In the genomic region with DNA sequence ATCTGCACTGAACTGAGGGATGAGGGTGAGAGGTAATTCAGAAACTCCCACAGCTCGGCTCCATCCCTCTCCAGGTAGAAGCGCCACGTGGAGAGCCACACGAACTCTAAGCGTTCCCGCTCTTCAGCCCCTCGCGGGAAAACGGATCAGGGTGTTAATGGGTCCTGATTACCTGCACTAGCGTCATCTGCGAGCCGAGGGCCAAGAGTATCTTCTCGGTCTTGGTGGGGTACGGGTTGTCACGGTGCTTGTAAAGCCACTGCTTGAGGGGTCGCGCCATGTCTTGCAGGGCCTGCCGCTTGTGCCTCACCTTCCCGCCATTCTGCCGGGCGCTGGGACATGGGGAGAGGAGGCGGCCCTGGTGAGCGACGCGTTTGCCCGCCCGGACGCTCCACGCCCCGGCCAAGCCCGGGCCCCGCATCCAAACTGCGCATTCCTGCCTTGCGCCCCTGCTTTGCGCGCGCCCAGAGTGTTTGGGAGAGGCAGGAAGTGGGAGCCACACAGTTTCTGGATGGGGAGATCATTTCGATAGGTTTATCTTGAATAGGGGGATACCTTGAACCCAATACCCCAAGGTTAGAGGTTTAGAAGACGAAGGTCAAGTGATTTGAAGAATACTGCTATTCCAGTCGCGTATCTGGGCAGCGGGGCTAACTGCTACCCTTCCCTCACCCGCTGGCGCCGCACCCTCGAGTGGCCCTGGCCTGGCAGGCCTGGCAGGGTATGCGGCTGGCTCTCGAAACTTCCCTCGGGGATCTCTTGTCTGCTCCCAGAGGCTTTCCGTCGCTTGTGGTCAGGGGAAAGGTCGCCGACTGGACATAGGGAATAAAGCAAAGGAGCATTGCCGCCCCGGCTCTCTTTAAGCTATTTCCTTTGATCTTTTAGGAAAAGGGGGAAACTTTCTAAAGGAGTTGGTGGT, we compare ENCODE assay signal across 8 cellular contexts. TPM values are rescaled to one million over a fixed set of nuclear protein-coding genes. Genes with fewer than 3 reads are reported as not detected.
DNase-seq lines count a peak whose midpoint lies in the region; ATAC-seq and TF ChIP-seq lines count a peak whose summit lies in the region.

No MANE protein-coding gene starts in this region.

- H3K27me3 ChIP-seq in ACC112 (ENCODE audit: insufficient read depth, low read length), result peaks cover 54% of the 10 kb centered on the region
- H3K27me3 ChIP-seq in PC-3 (ENCODE audit: low read length), result peaks cover 16% of the 10 kb centered on the region
- peaks cover 85% of the 10 kb centered on the region for H3K27me3 ChIP-seq in endodermal cell (ENCODE audit: control insufficient read depth, insufficient read depth, low read length, poor library complexity, severe bottlenecking)

- H3F3A ChIP-seq in PC-3 (ENCODE audit: low read length, unreplicated experiment), result no peaks in the 10 kb centered on the region

- H3K4me3 Mint-ChIP-seq in endodermal cell, result peak overlapping the region; percentile 60
- peak overlapping the region; percentile 77 to 86 (median 84) for H3K4me3 Mint-ChIP-seq in nephron

- BruUV-seq in PC-3 (replicated peaks; lab: Mats Ljungman, UMichigan), result TSS peak; percentile 7

- CTCF ChIA-PET in PC-3 (lab: Charles Lee), result interaction anchor here (0.6 kb wide), 2 partner anchors 83 to 313 kb away, joined by 3 to 4 read pairs; no protein-coding TSS in a partner anchor

- H3K36me3 ChIP-seq in ACC112 (ENCODE audit: insufficient read depth, low read length) (no peaks in the 10 kb centered on the region), PC-3 (ENCODE audit: low read depth, low read length) (no peaks in the 10 kb centered on the region), endodermal cell (ENCODE audit: control insufficient read depth, insufficient read depth, low read length) (no peaks in the 10 kb centered on the region)

- intact Hi-C loops in PC-3 (cut with micrococcal nuclease), result loop anchor here (5.0 kb wide), 2 partner anchors 396 to 501 kb away; no protein-coding TSS in a partner anchor

- H3K9me3 ChIP-seq in PC-3 (ENCODE audit: low read length) (no peaks in the 10 kb centered on the region), endodermal cell (ENCODE audit: control insufficient read depth, low read length) (no peaks in the 10 kb centered on the region)

- H3K4me1 ChIP-seq in ACC112 (ENCODE audit: control insufficient read depth, insufficient read depth, low read length, unreplicated experiment) (peaks cover 9% of the 10 kb centered on the region), PC-3 (ENCODE audit: insufficient read depth, low read length) (peaks cover 16% of the 10 kb centered on the region; the same call in 1 of the 2 replicates), endodermal cell (ENCODE audit: control insufficient read depth, insufficient read depth, low read length) (peaks cover 3% of the 10 kb centered on the region)

- POLR2A ChIA-PET in PC-3 (lab: Charles Lee; ENCODE audit: unreplicated experiment), result interaction anchor here (0.6 kb wide), 1 partner anchor 372 kb away, joined by 5 read pairs; no protein-coding TSS in a partner anchor

- H4K20me1 ChIP-seq in PC-3 (ENCODE audit: low read length), result no peaks in the 10 kb centered on the region

- H3K27ac Mint-ChIP-seq in endodermal cell (no peak overlapping the region), nephron (no peak overlapping the region)

- no peaks in the 10 kb centered on the region for H3K9me3 Mint-ChIP-seq in endodermal cell
- no peaks in the 10 kb centered on the region for H3K9me3 Mint-ChIP-seq in nephron

- H3K27me3 Mint-ChIP-seq in endodermal cell (ENCODE audit: insufficient read depth), result peaks cover 60% of the 10 kb centered on the region
- H3K27me3 Mint-ChIP-seq in nephron (ENCODE audit: low read depth), result peaks cover 83% of the 10 kb centered on the region

- no peak overlapping the region for H3K9ac ChIP-seq in PC-3 (ENCODE audit: low read length)
- no peak overlapping the region for H3K9ac ChIP-seq in endodermal cell (ENCODE audit: extremely low read depth, low read length, poor library complexity, severe bottlenecking)

- peak overlapping the region; percentile 44 for H2AFZ ChIP-seq in ACC112 (ENCODE audit: low read length, unreplicated experiment)
- H2AFZ ChIP-seq in PC-3 (ENCODE audit: low read length), result peak overlapping the region; percentile 91; the same call in 1 of the 2 replicates

- no peaks in the 10 kb centered on the region for H3K9me2 ChIP-seq in PC-3 (replicated peaks; ENCODE audit: low read length)

- H3K4me3 ChIP-seq in ACC112 (ENCODE audit: low read depth, low read length) (peak overlapping the region; percentile 76; the same call in 1 of the 2 replicates), PC-3 (ENCODE audit: low read length) (peak overlapping the region; percentile 86), endodermal cell (ENCODE audit: low read length) (peak overlapping the region; percentile 79)

- H3K36me3 Mint-ChIP-seq in endodermal cell (ENCODE audit: low read depth) (no peaks in the 10 kb centered on the region), nephron (ENCODE audit: low read depth) (no peaks in the 10 kb centered on the region)

- peaks cover 14% of the 10 kb centered on the region for H3K4me1 Mint-ChIP-seq in endodermal cell
- peaks cover 22% of the 10 kb centered on the region for H3K4me1 Mint-ChIP-seq in nephron

- H3K79me2 ChIP-seq in ACC112 (ENCODE audit: control insufficient read depth, insufficient read depth, low read length, unreplicated experiment) (no peaks in the 10 kb centered on the region), PC-3 (ENCODE audit: low read length) (no peaks in the 10 kb centered on the region)

- WGBS in endodermal cell (ENCODE audit: insufficient coverage in 1 of 2, insufficient read length in 1 of 2), 2 experiments, result 16 to 21% methylated on average over 27 to 55 of the region's 55 CpGs

- no peak for TF ChIP-seq CTCF in PC-3 (conservative IDR thresholded peaks at IDR 0.05; ENCODE audit: low read depth, low read length)
- TF ChIP-seq CTCF in endodermal cell (conservative IDR thresholded peaks at IDR 0.05), result no peak
- no peak for TF ChIP-seq CTCF in nephron (IDR thresholded peaks at IDR 0.05; ENCODE audit: unreplicated experiment in 3 of 3)

- ATAC-seq in PC-3 (no peak), GM19023 (IDR thresholded peaks at IDR 0.05; ENCODE audit: unreplicated experiment) (no peak), GM18511 (IDR thresholded peaks at IDR 0.05; ENCODE audit: unreplicated experiment) (no peak), GM19455 (IDR thresholded peaks at IDR 0.05; ENCODE audit: unreplicated experiment) (no peak)

- H3K27ac ChIP-seq in ACC112 (ENCODE audit: low read depth, low read length) (no peak overlapping the region), PC-3 (ENCODE audit: low read length) (no peak overlapping the region), endodermal cell (ENCODE audit: low read depth, low read length) (no peak overlapping the region)

- no peak for DNase-seq in PC-3
- peak; percentile 70 for DNase-seq in endodermal cell
- DNase-seq in SHP77 (lab: John Stamatoyannopoulos, UW), result no peak

- peak overlapping the region; percentile 99 for H3K4me2 ChIP-seq in PC-3 (ENCODE audit: low read length)

RNA-seq across cellular contexts. Expression of a gene that starts 4.2 kb away (rescaled TPM):
- total RNA-seq in PC-3 (2014; rRNA removed) (2.6 and 3.5 TPM in 2 replicates), endodermal cell (under 1 TPM; 0.29 to 0.55 TPM)
- polyA plus RNA-seq in endodermal cell (2013, experiment 1 of 2), result 0.14 TPM
- polyA plus RNA-seq in endodermal cell (2013, experiment 2 of 2), result 0.17 TPM
